In the genomic region with DNA sequence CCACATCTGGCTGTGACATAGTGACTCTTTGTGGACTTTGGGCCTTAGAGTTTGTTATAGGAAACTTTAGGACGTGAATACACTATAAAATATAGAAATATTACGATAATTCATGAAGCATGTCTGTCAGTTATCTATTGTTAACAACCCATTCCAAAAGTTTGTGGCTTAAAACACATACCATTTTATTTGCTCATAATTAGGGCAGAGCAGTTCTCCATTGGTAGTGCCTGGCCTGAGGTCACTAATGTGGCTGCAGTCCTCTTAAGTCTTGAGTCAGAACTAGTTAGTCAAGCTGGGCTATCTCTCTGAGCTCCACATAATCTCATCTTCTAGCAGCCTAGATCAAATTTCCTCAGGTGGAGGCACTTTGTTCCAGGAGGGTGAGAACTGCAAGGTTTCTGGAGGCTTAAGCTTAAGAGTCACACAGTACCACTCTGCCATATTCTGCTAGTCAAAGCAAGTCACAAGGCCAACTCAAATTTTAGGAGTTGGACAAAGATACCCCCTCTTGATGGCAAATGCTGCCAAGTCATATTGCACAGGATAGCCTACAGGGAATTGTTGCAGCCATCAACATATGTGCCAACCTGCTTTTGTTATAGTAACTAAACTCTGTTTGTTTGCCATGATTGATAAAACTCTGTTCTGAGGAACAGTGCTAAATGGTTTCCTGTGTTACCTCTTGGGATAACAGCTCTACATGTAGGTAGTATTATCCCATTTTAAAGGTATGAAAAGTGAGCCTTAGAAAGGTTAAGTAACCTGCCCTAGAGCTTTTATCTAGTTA, we compare ENCODE assay signal across 16 cellular contexts. TPM values are rescaled to one million over a fixed set of nuclear protein-coding genes. Genes with fewer than 3 reads are reported as not detected.
A peak's percentile ranks its signal among the peaks of the same experiment; 100 is the strongest.
DNase-seq lines count a peak whose midpoint lies in the region; ATAC-seq and TF ChIP-seq lines count a peak whose summit lies in the region.
"Had no signal": no experiment of that assay in that cellular context is flagged by ENCODE, and none has a peak within 500 bp of the region (broad histone marks: within the 10 kb centered on the region; RNA-seq: fewer than 3 reads in every experiment).

No MANE protein-coding gene starts in this region.

- H3K27ac Mint-ChIP-seq in activated T-helper 2 cell treated with anti-CD3 and anti-CD28 coated beads, Interferon-gamma antibody, Interleukin-2, Interleukin-4, amounts not matched to agents 10 μg/mL and 5 μg/mL and 100 μg/mL, durations not matched to agents 14 hours and 24 hours and 36 hours, result no peak overlapping the region

- H3K4me3 Mint-ChIP-seq in activated T-helper 2 cell treated with anti-CD3 and anti-CD28 coated beads, Interferon-gamma antibody, Interleukin-2, Interleukin-4, amounts not matched to agents 10 μg/mL and 5 μg/mL and 100 μg/mL, durations not matched to agents 14 hours and 24 hours and 36 hours (ENCODE audit: low read depth), result no peak overlapping the region

- POLR2A ChIA-PET in PC-3 (lab: Charles Lee; ENCODE audit: unreplicated experiment), result interaction anchor here (0.5 kb wide), 1 partner anchor 39 kb away, joined by 3 read pairs; no protein-coding TSS in a partner anchor

- H3K9me3 Mint-ChIP-seq in activated T-helper 2 cell treated with anti-CD3 and anti-CD28 coated beads, Interferon-gamma antibody, Interleukin-2, Interleukin-4, amounts not matched to agents 10 μg/mL and 5 μg/mL and 100 μg/mL, durations not matched to agents 14 hours and 24 hours and 36 hours, result no peaks in the 10 kb centered on the region

- H3K4me3 ChIP-seq in GM23248 (0 out of 2 replicates have a peak overlapping the region, but pooled peaks have one; percentile 2), PC-3 (ENCODE audit: low read length) (no peak overlapping the region), skeletal muscle cell (ENCODE audit: low read depth, low read length) (no peak overlapping the region)
- H3K4me3 ChIP-seq: gastroesophageal sphincter, lower lobe of right lung, upper lobe of right lung had no signal

- no peaks in the 10 kb centered on the region for H3K27me3 ChIP-seq in GM23248 (replicated peaks; ENCODE audit: insufficient read depth)
- H3K27me3 ChIP-seq in PC-3 (ENCODE audit: low read length), result no peaks in the 10 kb centered on the region
- H3K27me3 ChIP-seq: gastroesophageal sphincter, upper lobe of right lung had no signal

- H3K36me3 ChIP-seq in GM23248 (ENCODE audit: low read depth), result no peaks in the 10 kb centered on the region
- no peaks in the 10 kb centered on the region for H3K36me3 ChIP-seq in PC-3 (ENCODE audit: low read depth, low read length)
- H3K36me3 ChIP-seq: gastroesophageal sphincter, lower lobe of right lung, upper lobe of right lung had no signal

- 35 to 48% methylated on average over 2 of the region's 2 CpGs for WGBS in GM23248 (ENCODE audit: low coverage in 1 of 2, low lambda C conversion rate in 2 of 2, missing lambda C conversion rate in 2 of 2), 2 experiments

- no peaks in the 10 kb centered on the region for H3K27me3 Mint-ChIP-seq in activated T-helper 2 cell treated with anti-CD3 and anti-CD28 coated beads, Interferon-gamma antibody, Interleukin-2, Interleukin-4, amounts not matched to agents 10 μg/mL and 5 μg/mL and 100 μg/mL, durations not matched to agents 14 hours and 24 hours and 36 hours (ENCODE audit: low read depth)

- CTCF ChIA-PET in PC-3 (lab: Charles Lee), result no interaction called here

- in situ Hi-C loops in GM23248 (cut with MboI), result no loop called here

- H2AFZ ChIP-seq in GM23248 (no peak overlapping the region), PC-3 (ENCODE audit: low read length) (no peak overlapping the region)

- peak; percentile 89 for DNase-seq in GM23248
- peak; percentile 74 for DNase-seq in PC-3
- peak; percentile 39 for DNase-seq in skeletal muscle cell (ENCODE audit: low read depth)
- DNase-seq in NCI-H1105 treated with DMSO at 0.1 percent for 48 hours (lab: John Stamatoyannopoulos, UW), result no peak
- DNase-seq in activated T-helper 2 cell treated with anti-CD3 and anti-CD28 coated beads, Interferon-gamma antibody, Interleukin-2, Interleukin-4, amounts not matched to agents 10 μg/mL and 5 μg/mL and 100 μg/mL, durations not matched to agents 14 hours and 24 hours and 36 hours (ENCODE audit: low spot score), result no peak
- DNase-seq: activated T-cell treated with anti-CD3 and anti-CD28 coated beads, Interleukin-2, amount 50 U/mL, for 48 hours; GF-D8; lower lobe of right lung; NCI-H1417; upper lobe of right lung had no signal

- ATAC-seq in PC-3 (peak; percentile 93), esophagus mucosa (peak; percentile 87), GM19035 (IDR thresholded peaks at IDR 0.05; ENCODE audit: unreplicated experiment) (no peak), GM18907 (IDR thresholded peaks at IDR 0.05; ENCODE audit: unreplicated experiment) (no peak)
- ATAC-seq: gastroesophageal sphincter, lower lobe of right lung, upper lobe of right lung had no signal

- no TSS peak for BruUV-seq in PC-3 (replicated peaks; lab: Mats Ljungman, UMichigan)

- H3F3A ChIP-seq in GM23248 (ENCODE audit: insufficient read depth) (peaks cover 19% of the 10 kb centered on the region), PC-3 (ENCODE audit: low read length, unreplicated experiment) (no peaks in the 10 kb centered on the region)

- H3K27ac ChIP-seq in GM23248 (peak overlapping the region; percentile 38; the same call in 1 of the 2 replicates), PC-3 (ENCODE audit: low read length) (peak overlapping the region; percentile 95)
- H3K27ac ChIP-seq: gastroesophageal sphincter, lower lobe of right lung, upper lobe of right lung, VCaP had no signal

- peak overlapping the region; percentile 48 for H3K4me2 ChIP-seq in GM23248 (ENCODE audit: unreplicated experiment)
- peak overlapping the region; percentile 57 for H3K4me2 ChIP-seq in PC-3 (ENCODE audit: low read length)

- peaks cover 91% of the 10 kb centered on the region for H3K79me2 ChIP-seq in GM23248 (ENCODE audit: insufficient read depth)
- H3K79me2 ChIP-seq in PC-3 (ENCODE audit: low read length), result peaks cover 63% of the 10 kb centered on the region

- H3K9me3 ChIP-seq in GM23248 (ENCODE audit: low read depth), result no peaks in the 10 kb centered on the region
- H3K9me3 ChIP-seq in PC-3 (ENCODE audit: low read length), result no peaks in the 10 kb centered on the region
- H3K9me3 ChIP-seq: gastroesophageal sphincter, lower lobe of right lung, upper lobe of right lung had no signal

- H3K9me2 ChIP-seq in GM23248 (ENCODE audit: insufficient read depth) (no peaks in the 10 kb centered on the region), PC-3 (replicated peaks; ENCODE audit: low read length) (no peaks in the 10 kb centered on the region)

- H3K9ac ChIP-seq in GM23248 (no peak overlapping the region), PC-3 (ENCODE audit: low read length) (peak overlapping the region; percentile 62)

- H4K20me1 ChIP-seq in GM23248 (ENCODE audit: insufficient read depth) (peaks cover 14% of the 10 kb centered on the region; the same call in 1 of the 2 replicates), PC-3 (ENCODE audit: low read length) (no peaks in the 10 kb centered on the region)

- H3K4me1 ChIP-seq in GM23248 (ENCODE audit: insufficient read depth), result peaks cover 15% of the 10 kb centered on the region
- H3K4me1 ChIP-seq in PC-3 (ENCODE audit: insufficient read depth, low read length), result peaks cover 20% of the 10 kb centered on the region

- H3K4me1 Mint-ChIP-seq in activated T-helper 2 cell treated with anti-CD3 and anti-CD28 coated beads, Interferon-gamma antibody, Interleukin-2, Interleukin-4, amounts not matched to agents 10 μg/mL and 5 μg/mL and 100 μg/mL, durations not matched to agents 14 hours and 24 hours and 36 hours (ENCODE audit: low read depth), result peaks cover 30% of the 10 kb centered on the region

- H3K36me3 Mint-ChIP-seq in activated T-helper 2 cell treated with anti-CD3 and anti-CD28 coated beads, Interferon-gamma antibody, Interleukin-2, Interleukin-4, amounts not matched to agents 10 μg/mL and 5 μg/mL and 100 μg/mL, durations not matched to agents 14 hours and 24 hours and 36 hours (ENCODE audit: low read depth), result peaks cover 24% of the 10 kb centered on the region

- intact Hi-C loops in PC-3 (cut with micrococcal nuclease), result no loop called here
- intact Hi-C loops in activated T-helper 2 cell treated with anti-CD3 and anti-CD28 coated beads, Interferon-gamma antibody, Interleukin-2, Interleukin-4, amounts not matched to agents 10 μg/mL and 5 μg/mL and 100 μg/mL, durations not matched to agents 14 hours and 24 hours and 36 hours (cut with micrococcal nuclease), result loop anchor here (2.0 kb wide), 1 partner anchor 22 kb away; no protein-coding TSS in a partner anchor

- no peak for TF ChIP-seq CTCF in PC-3 (conservative IDR thresholded peaks at IDR 0.05; ENCODE audit: low read depth, low read length)

RNA-seq across cellular contexts. Expression of a gene that starts 8.7 kb away (rescaled TPM):
- total RNA-seq in GM23248 (2014; rRNA removed; shearing (Covaris generic)), result 3.9 and 6.6 TPM in 2 replicates
- polyA plus RNA-seq in GM23248 (2016; fragmentation: Nextera tagmentation; extraction: Ambion mirVana), result 1.8 and 2.4 TPM in 2 replicates
- total RNA-seq in PC-3 (2014; rRNA removed) (3.6 and 6.3 TPM in 2 replicates), esophagus mucosa (21.9 TPM)
- total RNA-seq in activated T-helper 2 cell treated with anti-CD3 and anti-CD28 coated beads, Interferon-gamma antibody, Interleukin-2, Interleukin-4, amounts not matched to agents 10 μg/mL and 5 μg/mL and 100 μg/mL, durations not matched to agents 14 hours and 24 hours and 36 hours, result 42.8 and 44.0 TPM in 2 replicates

RNA-seq across cellular contexts. Expression of a gene that starts 8.7 kb away (rescaled TPM):
- 54.8 and 71.7 TPM in 2 replicates for total RNA-seq in GM23248 (2014; rRNA removed; shearing (Covaris generic))
- 93.8 and 103 TPM in 2 replicates for polyA plus RNA-seq in GM23248 (2016; fragmentation: Nextera tagmentation; extraction: Ambion mirVana)
- total RNA-seq in PC-3 (2014; rRNA removed) (26.7 and 41.8 TPM in 2 replicates), esophagus mucosa (70.6 TPM)
- total RNA-seq in activated T-helper 2 cell treated with anti-CD3 and anti-CD28 coated beads, Interferon-gamma antibody, Interleukin-2, Interleukin-4, amounts not matched to agents 10 μg/mL and 5 μg/mL and 100 μg/mL, durations not matched to agents 14 hours and 24 hours and 36 hours, result 103 and 107 TPM in 2 replicates

RNA-seq across cellular contexts. Expression of a gene that starts 39.9 kb away (rescaled TPM):
- total RNA-seq in GM23248 (2014; rRNA removed; shearing (Covaris generic)), result not detected in 2 replicates
- not detected in 2 replicates for polyA plus RNA-seq in GM23248 (2016; fragmentation: Nextera tagmentation; extraction: Ambion mirVana)
- not detected in 2 replicates for total RNA-seq in PC-3 (2014; rRNA removed)
- not detected for total RNA-seq in esophagus mucosa
- 1.8 TPM in 1 of 2 replicates, not detected in the other for total RNA-seq in activated T-helper 2 cell treated with anti-CD3 and anti-CD28 coated beads, Interferon-gamma antibody, Interleukin-2, Interleukin-4, amounts not matched to agents 10 μg/mL and 5 μg/mL and 100 μg/mL, durations not matched to agents 14 hours and 24 hours and 36 hours
- total RNA-seq: gastroesophageal sphincter, lower lobe of right lung, pulmonary artery endothelial cell, upper lobe of right lung had no signal

RNA-seq across cellular contexts. Expression of a gene that starts 53.2 kb away (rescaled TPM):
- total RNA-seq in GM23248 (2014; rRNA removed; shearing (Covaris generic)), result not detected in 2 replicates
- not detected in 2 replicates for polyA plus RNA-seq in GM23248 (2016; fragmentation: Nextera tagmentation; extraction: Ambion mirVana)
- total RNA-seq in PC-3 (2014; rRNA removed), result not detected in 2 replicates
- total RNA-seq in esophagus mucosa, result not detected
- not detected in 2 replicates for total RNA-seq in activated T-helper 2 cell treated with anti-CD3 and anti-CD28 coated beads, Interferon-gamma antibody, Interleukin-2, Interleukin-4, amounts not matched to agents 10 μg/mL and 5 μg/mL and 100 μg/mL, durations not matched to agents 14 hours and 24 hours and 36 hours
- total RNA-seq: gastroesophageal sphincter, lower lobe of right lung, pulmonary artery endothelial cell, upper lobe of right lung had no signal

Comparison
In these comparisons a context has a peak if more than half of its experiments do, and no peak if none do; other contexts are left out.
1. DNase-seq: peak in GM23248 (single experiment), PC-3 (single experiment) and skeletal muscle cell (single experiment); none in NCI-H1105 treated with DMSO at 0.1 percent for 48 hours (single experiment) and activated T-helper 2 cell treated with anti-CD3 and anti-CD28 coated beads, Interferon-gamma antibody, Interleukin-2, Interleukin-4, amounts not matched to agents 10 μg/mL and 5 μg/mL and 100 μg/mL, durations not matched to agents 14 hours and 24 hours and 36 hours (single experiment).
2. ATAC-seq: peak in PC-3 (single experiment) and esophagus mucosa (single experiment); none in GM19035 (single experiment) and GM18907 (single experiment).